ENCODE assay signal across 1 cellular context in the genomic region with DNA sequence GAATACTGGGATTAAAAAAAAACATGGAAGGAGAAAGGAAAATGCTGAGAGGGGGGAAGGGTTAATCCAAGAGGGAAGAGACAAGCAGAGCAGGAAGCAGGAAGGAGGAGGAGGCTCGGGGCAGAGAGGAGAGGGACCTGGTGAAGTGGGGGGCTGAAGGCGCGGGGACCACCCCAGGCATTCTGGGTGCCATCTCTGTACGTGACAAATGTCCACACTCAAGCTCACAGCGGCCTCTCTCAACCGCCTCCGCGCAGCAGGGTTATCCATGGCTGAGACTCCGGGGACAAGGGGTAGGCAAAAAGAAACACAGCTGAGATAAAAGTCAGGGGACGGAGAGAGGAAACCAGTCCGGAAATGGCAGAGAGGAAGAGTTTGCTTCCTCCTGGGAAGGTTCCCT.
A peak's percentile ranks its signal among the peaks of the same experiment; 100 is the strongest.
TF ChIP-seq lines count a peak whose summit lies in the region.

No MANE protein-coding gene starts in this region.

TF ChIP-seq in H1, 55 proteins besides CTCF, POLR2A, EP300 and RAD21:
- TF ChIP-seq RBBP5 (IDR thresholded peaks at IDR 0.05; ENCODE audit: borderline replicate concordance, low read depth, low read length) (no peak), EZH2 (IDR thresholded peaks at IDR 0.05; ENCODE audit: low read depth, low read length, severe bottlenecking) (peak; percentile 22), ZNF274 (IDR thresholded peaks at IDR 0.05; ENCODE audit: borderline replicate concordance, extremely low read depth, low read length) (no peak)
- TF ChIP-seq, protein P1, sequence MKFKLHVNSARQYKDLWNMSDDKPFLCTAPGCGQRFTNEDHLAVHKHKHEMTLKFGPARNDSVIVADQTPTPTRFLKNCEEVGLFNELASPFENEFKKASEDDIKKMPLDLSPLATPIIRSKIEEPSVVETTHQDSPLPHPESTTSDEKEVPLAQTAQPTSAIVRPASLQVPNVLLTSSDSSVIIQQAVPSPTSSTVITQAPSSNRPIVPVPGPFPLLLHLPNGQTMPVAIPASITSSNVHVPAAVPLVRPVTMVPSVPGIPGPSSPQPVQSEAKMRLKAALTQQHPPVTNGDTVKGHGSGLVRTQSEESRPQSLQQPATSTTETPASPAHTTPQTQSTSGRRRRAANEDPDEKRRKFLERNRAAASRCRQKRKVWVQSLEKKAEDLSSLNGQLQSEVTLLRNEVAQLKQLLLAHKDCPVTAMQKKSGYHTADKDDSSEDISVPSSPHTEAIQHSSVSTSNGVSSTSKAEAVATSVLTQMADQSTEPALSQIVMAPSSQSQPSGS (IDR thresholded peaks at IDR 0.05; ENCODE audit: low read length), result no peak
